9 cellular contexts compared by ENCODE assay signal in genomic region chr1:31376374-31377134, GRCh38. TPM values are rescaled to one million over a fixed set of nuclear protein-coding genes. Genes with fewer than 3 reads are reported as not detected.
DNase-seq lines count a peak whose midpoint lies in the region; ATAC-seq, FAIRE-seq and TF ChIP-seq lines count a peak whose summit lies in the region.
"Had no signal": no experiment of that assay in that cellular context is flagged by ENCODE, and none has a peak within 500 bp of the region (broad histone marks: within the 10 kb centered on the region; RNA-seq: fewer than 3 reads in every experiment).

No MANE protein-coding gene starts in this region.

- no peak overlapping the region for H3K27ac ChIP-seq in lower lobe of right lung
- no peak overlapping the region for H3K27ac ChIP-seq in tibial artery

- H3K9me3 ChIP-seq in lower lobe of right lung (no peaks in the 10 kb centered on the region), tibial artery (no peaks in the 10 kb centered on the region)

- peaks cover 8% of the 10 kb centered on the region for H3K27me3 Mint-ChIP-seq in progenitor cell of endocrine pancreas

- H3K36me3 ChIP-seq in lower lobe of right lung, result no peaks in the 10 kb centered on the region
- H3K36me3 ChIP-seq in tibial artery, result no peaks in the 10 kb centered on the region

- H3K36me3 Mint-ChIP-seq in progenitor cell of endocrine pancreas (ENCODE audit: insufficient read depth), result no peaks in the 10 kb centered on the region
- H3K36me3 Mint-ChIP-seq: naive B cell had no signal

- H3K4me3 ChIP-seq in fibroblast of pulmonary artery (replicated peaks; ENCODE audit: low read depth, low read length) (no peak overlapping the region), lower lobe of right lung (no peak overlapping the region), tibial artery (no peak overlapping the region)

- TF ChIP-seq CTCF in fibroblast of pulmonary artery (IDR thresholded peaks at IDR 0.05; ENCODE audit: low read length, missing control alignments), result no peak
- no peak for TF ChIP-seq CTCF in progenitor cell of endocrine pancreas (IDR thresholded peaks at IDR 0.05; ENCODE audit: unreplicated experiment)
- no peak for TF ChIP-seq CTCF in lower lobe of right lung (IDR thresholded peaks at IDR 0.05)
- no peak for TF ChIP-seq CTCF in tibial artery (IDR thresholded peaks at IDR 0.05)

- H3K9me3 Mint-ChIP-seq in progenitor cell of endocrine pancreas (ENCODE audit: low read depth), result no peaks in the 10 kb centered on the region
- H3K9me3 Mint-ChIP-seq: naive B cell had no signal

- FAIRE-seq in RCC 7860 (lab: Jason Lieb, UNC), result no peak

- DNase-seq in H4 (ENCODE audit: low spot score) (peak; percentile 71), RCC 7860 (ENCODE audit: low spot score) (peak; percentile 90), fibroblast of pulmonary artery (ENCODE audit: low read depth) (peak; percentile 93), renal cortical epithelial cell (ENCODE audit: low read depth) (peak; percentile 68), progenitor cell of endocrine pancreas (ENCODE audit: low spot score, unreplicated experiment) (no peak), lower lobe of right lung (no peak), tibial artery (no peak)
- DNase-seq: naive B cell had no signal

- H3K4me1 ChIP-seq in lower lobe of right lung, result peaks cover 29% of the 10 kb centered on the region
- peaks cover 6 to 45% (median 30%) of the 10 kb centered on the region in 4 donors for H3K4me1 ChIP-seq in tibial artery

- H3K27me3 ChIP-seq in lower lobe of right lung (ENCODE audit: low read depth) (no peaks in the 10 kb centered on the region), tibial artery (no peaks in the 10 kb centered on the region)

- no peak for ATAC-seq in GM21723 (IDR thresholded peaks at IDR 0.05; ENCODE audit: unreplicated experiment)
- no peak for ATAC-seq in lower lobe of right lung

- H3K4me3 Mint-ChIP-seq in progenitor cell of endocrine pancreas (ENCODE audit: low read depth), result no peak overlapping the region

- H3K27ac Mint-ChIP-seq in progenitor cell of endocrine pancreas, result no peak overlapping the region
- H3K27ac Mint-ChIP-seq: naive B cell had no signal

- H3K4me1 Mint-ChIP-seq in progenitor cell of endocrine pancreas (ENCODE audit: low read depth), result peaks cover 18% of the 10 kb centered on the region

- intact Hi-C loops in lower lobe of right lung (cut with DNase I) (no loop called here), tibial artery (cut with DNase I; ENCODE audit: low total_unique reads) (no loop called here)

RNA-seq across cellular contexts. Expression of gene FABP3, which starts 3.7 kb away (rescaled TPM):
- not detected in 2 replicates for total RNA-seq in H4 (2014; rRNA removed; shearing (Covaris generic))
- 11.3 and 74.1 TPM in 2 replicates for total RNA-seq in renal cortical epithelial cell
- total RNA-seq in progenitor cell of endocrine pancreas, result 0.73 and 0.74 TPM in 2 replicates
- 24.5 TPM for total RNA-seq in lower lobe of right lung

RNA-seq across cellular contexts. Expression of gene SERINC2, which starts 36.5 kb away (rescaled TPM):
- 9.9 and 15.0 TPM in 2 replicates for total RNA-seq in H4 (2014; rRNA removed; shearing (Covaris generic))
- 16.5 and 38.6 TPM in 2 replicates for total RNA-seq in renal cortical epithelial cell
- 58.8 and 65.7 TPM in 2 replicates for total RNA-seq in progenitor cell of endocrine pancreas
- total RNA-seq in lower lobe of right lung, result 32.3 TPM

Comparison
In these comparisons a context has a peak if more than half of its experiments do, and no peak if none do; other contexts are left out.
1. DNase-seq: peak in H4 (single experiment), RCC 7860 (single experiment), fibroblast of pulmonary artery (single experiment) and renal cortical epithelial cell (single experiment); none in progenitor cell of endocrine pancreas (single experiment), lower lobe of right lung (single experiment) and tibial artery (0 of 2).